In genomic region chr9:130833324-130833990, GRCh38 we compare ENCODE assay signal across 11 cellular contexts. TPM values are rescaled to one million over a fixed set of nuclear protein-coding genes. Genes with fewer than 3 reads are reported as not detected.
DNase-seq lines count a peak whose midpoint lies in the region; ATAC-seq and TF ChIP-seq lines count a peak whose summit lies in the region.
"Had no signal": no experiment of that assay in that cellular context is flagged by ENCODE, and none has a peak within 500 bp of the region (broad histone marks: within the 10 kb centered on the region; RNA-seq: fewer than 3 reads in every experiment).

No MANE protein-coding gene starts in this region.

- POLR2A ChIA-PET in CD4-positive, alpha-beta T cell (lab: Charles Lee), result no interaction called here

- H3K9ac ChIP-seq in endocrine pancreas (ENCODE audit: control insufficient read depth, insufficient read depth, low read length) (no peak overlapping the region), neuronal stem cell (ENCODE audit: low read depth, low read length, poor library complexity) (peak overlapping the region; percentile 39)

- H3K36me3 ChIP-seq in endocrine pancreas (ENCODE audit: control insufficient read depth, insufficient read depth, low read length), result no peaks in the 10 kb centered on the region
- H3K36me3 ChIP-seq in neuronal stem cell (replicated peaks in 1 of 2; ENCODE audit: control insufficient read depth in 2 of 2, insufficient read depth in 2 of 2, low read length in 2 of 2), result peaks cover 0 to 2% of the 10 kb centered on the region in 2 donors

- intact Hi-C loops in CD4-positive, alpha-beta T cell (cut with DNase I, micrococcal nuclease), result no loop called here

- no peak overlapping the region for H4K91ac ChIP-seq in neuronal stem cell (ENCODE audit: low read depth, low read length, poor library complexity)

- no peak overlapping the region for H2AFZ ChIP-seq in neuronal stem cell (ENCODE audit: low read length)

- peak overlapping the region; percentile 93 for H3K27ac Mint-ChIP-seq in CD4-positive, alpha-beta T cell

- H3K9me3 Mint-ChIP-seq in CD4-positive, alpha-beta T cell, result peaks cover 2% of the 10 kb centered on the region

- no peak overlapping the region for H3K27ac ChIP-seq in CD4-positive, alpha-beta T cell (ENCODE audit: low read depth, low read length)
- no peak overlapping the region for H3K27ac ChIP-seq in neuronal stem cell (replicated peaks; ENCODE audit: low read length)
- no peak overlapping the region for H3K27ac ChIP-seq in substantia nigra (ENCODE audit: low read depth, low read length, poor library complexity, severe bottlenecking)

- TF ChIP-seq CTCF in CD4-positive, alpha-beta T cell (IDR thresholded peaks at IDR 0.05), result no peak

- no peak for DNase-seq in CD4-positive, alpha-beta T cell
- DNase-seq in M059J (ENCODE audit: low read depth), result peak; percentile 30
- DNase-seq in neuronal stem cell (ENCODE audit: low spot score), result no peak
- no peak for DNase-seq in NOMO-1 treated with DMSO at 0.1 percent for 48 hours (lab: John Stamatoyannopoulos, UW; ENCODE audit: unreplicated experiment)
- DNase-seq in G401 (ENCODE audit: low spot score), result no peak
- DNase-seq in substantia nigra (lab: John Stamatoyannopoulos, UW), result no peak
- DNase-seq in NCI-H1092 (lab: John Stamatoyannopoulos, UW), result no peak
- DNase-seq: activated gamma-delta T cell; SIG-M5; stimulated activated CD4-positive, alpha-beta T cell treated with anti-CD3 and anti-CD28 coated beads, Interleukin-2, amount 100 ng/mL, for 48 hours had no signal

- H2BK5ac ChIP-seq in neuronal stem cell (ENCODE audit: low read length), result no peak overlapping the region

- in situ Hi-C loops in G401 (cut with HindIII; ENCODE audit: low sequenced_read_pairs), result no loop called here

- H3K79me1 ChIP-seq in neuronal stem cell (ENCODE audit: low read depth, low read length), result no peaks in the 10 kb centered on the region

- H3K23ac ChIP-seq in neuronal stem cell (ENCODE audit: low read depth, low read length, poor library complexity), result no peak overlapping the region

- peak overlapping the region; percentile 95 for H3K4me3 Mint-ChIP-seq in CD4-positive, alpha-beta T cell

- H2BK15ac ChIP-seq in neuronal stem cell (ENCODE audit: low read length), result peak overlapping the region; percentile 77

- no peak overlapping the region for H4K8ac ChIP-seq in neuronal stem cell (ENCODE audit: low read depth, low read length)

- H3K4me2 ChIP-seq in neuronal stem cell (ENCODE audit: insufficient read depth, low read length, poor library complexity, severe bottlenecking), result no peak overlapping the region

- no peak overlapping the region for H2BK12ac ChIP-seq in neuronal stem cell (ENCODE audit: low read length)

- H3K4me3 ChIP-seq in endocrine pancreas (ENCODE audit: control insufficient read depth, insufficient read depth, low read length) (peak overlapping the region; percentile 4), neuronal stem cell (ENCODE audit: low read length in 2 of 2) (no peak overlapping the region)

- no peaks in the 10 kb centered on the region for H3K27me3 ChIP-seq in CD4-positive, alpha-beta T cell (ENCODE audit: control insufficient read depth, insufficient read depth, low read length)
- H3K27me3 ChIP-seq in endocrine pancreas (ENCODE audit: control insufficient read depth, insufficient read depth, low read length) (no peaks in the 10 kb centered on the region), neuronal stem cell (ENCODE audit: control insufficient read depth in 3 of 3, insufficient read depth in 3 of 3, low read depth in 1 of 3, low read length in 3 of 3) (no peaks in the 10 kb centered on the region)

- CTCF ChIA-PET in CD4-positive, alpha-beta T cell (lab: Charles Lee), result no interaction called here

- WGBS in neuronal stem cell (ENCODE audit: extremely low coverage in 2 of 2, insufficient read length in 2 of 2, insufficient replicate concordance in 1 of 2), 2 donors, result no CpG with 5 or more reads among the region's 6 CpGs

- H3K4me1 Mint-ChIP-seq in CD4-positive, alpha-beta T cell (ENCODE audit: low read depth), result peaks cover 53% of the 10 kb centered on the region

- no peak for ATAC-seq in CD4-positive, alpha-beta T cell (ENCODE audit: poor library complexity)

- H3K4ac ChIP-seq in neuronal stem cell (ENCODE audit: low read length), result no peak overlapping the region

- H3K27me3 Mint-ChIP-seq in CD4-positive, alpha-beta T cell, result no peaks in the 10 kb centered on the region

- H3K36me3 Mint-ChIP-seq in CD4-positive, alpha-beta T cell (ENCODE audit: low read depth), result no peaks in the 10 kb centered on the region

- H2BK120ac ChIP-seq in neuronal stem cell (ENCODE audit: low read depth, low read length), result no peak overlapping the region

- H3K4me1 ChIP-seq in endocrine pancreas (ENCODE audit: control insufficient read depth, insufficient read depth, low read length), result peaks cover 11% of the 10 kb centered on the region
- H3K4me1 ChIP-seq in neuronal stem cell (ENCODE audit: control insufficient read depth in 2 of 2, insufficient read depth in 1 of 2, low read depth in 1 of 2, low read length in 2 of 2), result peaks cover 15 to 20% of the 10 kb centered on the region in 2 donors

- peak overlapping the region; percentile 15 for H2AK5ac ChIP-seq in neuronal stem cell (ENCODE audit: low read depth, low read length)

- H3K9me3 ChIP-seq in CD4-positive, alpha-beta T cell (ENCODE audit: control insufficient read depth, low read length), result peaks cover 6% of the 10 kb centered on the region
- H3K9me3 ChIP-seq in endocrine pancreas (ENCODE audit: control insufficient read depth, low read length), result no peaks in the 10 kb centered on the region
- H3K9me3 ChIP-seq in neuronal stem cell (replicated peaks in 1 of 2; ENCODE audit: control insufficient read depth in 2 of 2, insufficient read depth in 1 of 2, low read depth in 1 of 2, low read length in 2 of 2), result peaks cover 0 to 8% of the 10 kb centered on the region in 2 donors

- H3K14ac ChIP-seq in neuronal stem cell (ENCODE audit: low read length), result no peak overlapping the region

- H3K18ac ChIP-seq in neuronal stem cell (ENCODE audit: low read length), result peak overlapping the region; percentile 27

RNA-seq across cellular contexts. Expression of gene ABL1, which starts 1.6 kb away (rescaled TPM):
- 10 to 100 TPM; 29.8 to 33.7 TPM for total RNA-seq in CD4-positive, alpha-beta T cell
- 14.4 and 33.0 TPM in 2 replicates for total RNA-seq in M059J (2014; rRNA removed; shearing (Covaris generic))
- 50.4 TPM for polyA plus RNA-seq in neuronal stem cell (2013, experiment 1 of 2)
- polyA plus RNA-seq in neuronal stem cell (2013, experiment 2 of 2), result 51.5 TPM
- total RNA-seq in G401 (2014; rRNA removed; shearing (Covaris generic)), result 22.3 and 27.1 TPM in 2 replicates
